In the genomic region with DNA sequence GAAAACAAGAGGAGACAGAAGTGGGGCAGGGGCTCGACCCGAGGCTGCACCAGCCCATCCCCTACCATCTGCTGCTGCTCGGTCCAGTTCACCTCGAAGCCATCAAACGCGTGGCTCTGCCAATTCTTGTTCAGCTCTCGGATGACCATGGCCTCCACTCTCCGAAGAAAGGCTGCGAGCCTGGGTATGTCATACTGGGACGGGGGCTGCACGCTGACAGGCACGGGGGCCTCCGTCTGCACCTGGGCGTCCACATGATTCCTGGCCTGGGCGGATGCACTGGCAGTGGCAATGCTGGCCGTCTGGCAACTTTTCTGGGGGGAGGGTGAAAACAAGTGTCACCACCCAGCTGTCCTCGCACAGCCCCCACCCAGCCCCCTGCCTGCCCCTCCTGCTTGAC, we compare ENCODE assay signal across 1 cellular context.
TF ChIP-seq lines count a peak whose summit lies in the region.

No MANE protein-coding gene starts in this region.

TF ChIP-seq in IMR-90, 13 proteins besides CTCF, POLR2A, EP300 and RAD21:
- no peak for TF ChIP-seq ELK1 (IDR thresholded peaks at IDR 0.05; ENCODE audit: borderline replicate concordance, low read depth, low read length)
- no peak for TF ChIP-seq FOS (IDR thresholded peaks at IDR 0.05; ENCODE audit: low read depth, low read length)
- no peak for TF ChIP-seq MAFK (IDR thresholded peaks at IDR 0.05; ENCODE audit: low read depth, low read length)
- no peak for TF ChIP-seq RCOR1 (IDR thresholded peaks at IDR 0.05; ENCODE audit: insufficient replicate concordance, low read length)
- no peak for TF ChIP-seq BHLHE40 (IDR thresholded peaks at IDR 0.05; ENCODE audit: low read depth, low read length)
- no peak for TF ChIP-seq CHD1 (IDR thresholded peaks at IDR 0.05; ENCODE audit: low read depth, low read length)
